3 cellular contexts compared by ENCODE assay signal in the genomic region with DNA sequence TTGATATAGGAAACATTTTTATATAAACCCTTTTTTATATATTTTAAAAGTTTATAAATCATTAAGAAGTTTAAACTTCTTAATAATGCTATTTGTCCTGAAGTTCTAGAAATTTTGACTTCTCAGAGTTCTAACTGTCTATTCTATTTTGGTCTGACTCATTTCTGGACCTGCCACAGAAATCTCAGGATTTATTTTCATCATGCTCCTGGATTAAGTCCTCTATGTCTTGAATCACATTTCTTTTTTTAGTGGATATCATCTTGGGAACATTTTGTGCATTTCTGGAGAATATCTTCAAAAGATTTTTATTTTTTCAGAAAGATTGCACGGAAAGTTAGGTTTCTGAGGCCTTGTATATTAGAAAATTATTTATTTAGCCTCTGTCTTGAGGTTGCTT.
"Had no signal": no experiment of that assay in that cellular context is flagged by ENCODE, and none has a peak within 500 bp of the region (broad histone marks: within the 10 kb centered on the region; RNA-seq: fewer than 3 reads in every experiment).

No MANE protein-coding gene starts in this region.

- ATAC-seq: GM12878 had no signal

- DNase-seq: GDM1, GF-D8 had no signal

- H3K4me3 ChIP-seq: GM12878 had no signal
